ENCODE assay signal across 11 cellular contexts in the genomic region with DNA sequence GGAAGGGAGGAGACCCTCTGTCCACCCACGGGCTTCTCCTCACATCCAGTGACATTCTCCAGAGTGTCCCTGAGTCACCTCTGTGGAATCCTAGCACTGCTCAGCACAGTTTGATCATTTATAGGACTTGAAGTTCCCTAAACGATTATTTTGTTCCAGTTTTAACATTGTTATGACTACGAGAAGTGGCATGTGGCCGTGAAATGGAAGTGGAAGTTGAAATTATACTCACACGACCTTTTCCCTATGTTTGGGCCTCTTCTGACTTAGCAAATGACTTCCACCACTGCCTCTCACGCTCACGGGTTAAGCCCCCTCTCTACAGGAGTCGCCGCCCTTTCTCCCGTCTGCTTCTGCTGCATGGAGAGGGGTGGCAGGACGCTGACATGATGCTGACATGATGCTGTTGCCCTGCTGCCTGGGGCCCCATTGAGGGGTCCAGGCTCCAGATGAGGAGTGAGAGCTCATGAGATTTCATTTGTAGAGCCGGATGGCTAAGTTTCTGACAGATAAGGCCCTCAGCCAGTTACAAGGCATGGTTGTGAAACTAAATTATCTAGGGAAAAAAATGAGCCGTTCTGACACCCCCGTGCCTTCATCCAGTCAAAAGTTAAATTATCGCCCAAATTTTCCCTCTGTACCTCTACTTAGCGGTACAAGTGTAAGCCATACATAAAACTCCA.
DNase-seq lines count a peak whose midpoint lies in the region; ATAC-seq and TF ChIP-seq lines count a peak whose summit lies in the region.
"Had no signal": no experiment of that assay in that cellular context is flagged by ENCODE, and none has a peak within 500 bp of the region (broad histone marks: within the 10 kb centered on the region; RNA-seq: fewer than 3 reads in every experiment).

No MANE protein-coding gene starts in this region.

- peaks cover 51% of the 10 kb centered on the region for H3K9me3 Mint-ChIP-seq in nephron progenitor cell
- peaks cover 2 to 13% (median 10%) of the 10 kb centered on the region in 7 donors for H3K9me3 Mint-ChIP-seq in CD14-positive monocyte

- no peak for TF ChIP-seq CTCF in ascending aorta (IDR thresholded peaks at IDR 0.05)
- TF ChIP-seq CTCF in left ventricle myocardium inferior (IDR thresholded peaks at IDR 0.05; ENCODE audit: borderline replicate concordance) = no peak
- TF ChIP-seq CTCF in nephron progenitor cell (IDR thresholded peaks at IDR 0.05) = no peak
- TF ChIP-seq CTCF in CD14-positive monocyte (IDR thresholded peaks at IDR 0.05) = no peak

- no peak overlapping the region for H3K4me3 ChIP-seq in ascending aorta
- H3K4me3 ChIP-seq in left ventricle myocardium inferior = no peak overlapping the region
- H3K4me3 ChIP-seq in rectal smooth muscle tissue (ENCODE audit: low read length) = peak overlapping the region; percentile 35

- no peak overlapping the region for H3K9ac ChIP-seq in rectal smooth muscle tissue (ENCODE audit: low read length)

- DNase-seq in Caki2 (ENCODE audit: low read depth) (peak; percentile 13), ascending aorta (ENCODE audit: low spot score in 2 of 2) (no peak), left ventricle myocardium inferior (no peak), DMS 273 (lab: John Stamatoyannopoulos, UW; ENCODE audit: unreplicated experiment) (no peak), nephron progenitor cell (no peak), CD14-positive monocyte (ENCODE audit: low spot score) (no peak)
- DNase-seq: activated CD8-positive, alpha-beta memory T cell treated with anti-CD3 and anti-CD28 coated beads for 24 hours; NCI-H1694; stimulated activated CD4-positive, alpha-beta T cell treated with anti-CD3 and anti-CD28 coated beads, Interleukin-4, amount 100 ng/mL, for 24 hours had no signal

- H3K36me3 ChIP-seq in ascending aorta = no peaks in the 10 kb centered on the region
- H3K36me3 ChIP-seq in left ventricle myocardium inferior = no peaks in the 10 kb centered on the region
- no peaks in the 10 kb centered on the region for H3K36me3 ChIP-seq in rectal smooth muscle tissue (ENCODE audit: control insufficient read depth, insufficient read depth, low read length)

- no peak overlapping the region for H3K27ac Mint-ChIP-seq in nephron progenitor cell
- H3K27ac Mint-ChIP-seq in CD14-positive monocyte = no peak overlapping the region

- no peak overlapping the region for H3K4me3 Mint-ChIP-seq in nephron progenitor cell
- H3K4me3 Mint-ChIP-seq in CD14-positive monocyte = no peak overlapping the region

- intact Hi-C loops in ascending aorta (cut with DNase I) = no loop called here
- intact Hi-C loops in left ventricle myocardium inferior (cut with micrococcal nuclease) = no loop called here
- intact Hi-C loops in CD14-positive monocyte (cut with micrococcal nuclease) = no loop called here

- H3K4me1 ChIP-seq in ascending aorta = peaks cover 0 to 7% of the 10 kb centered on the region in 2 donors
- H3K4me1 ChIP-seq in left ventricle myocardium inferior = no peaks in the 10 kb centered on the region
- peaks cover 13% of the 10 kb centered on the region for H3K4me1 ChIP-seq in rectal smooth muscle tissue (ENCODE audit: control insufficient read depth, insufficient read depth, low read length)

- no peak for ATAC-seq in HG03378 (IDR thresholded peaks at IDR 0.05; ENCODE audit: unreplicated experiment)

- H3K27me3 ChIP-seq in ascending aorta (no peaks in the 10 kb centered on the region), left ventricle myocardium inferior (ENCODE audit: low read depth) (peaks cover 4% of the 10 kb centered on the region), rectal smooth muscle tissue (ENCODE audit: control insufficient read depth, insufficient read depth, low read length) (no peaks in the 10 kb centered on the region)

- peaks cover 30% of the 10 kb centered on the region for H3K4me1 Mint-ChIP-seq in nephron progenitor cell
- peaks cover 3% of the 10 kb centered on the region for H3K4me1 Mint-ChIP-seq in CD14-positive monocyte

- H3K36me3 Mint-ChIP-seq in nephron progenitor cell (ENCODE audit: low read depth) (peaks cover 23% of the 10 kb centered on the region), CD14-positive monocyte (no peaks in the 10 kb centered on the region)

- peaks cover 0 to 11% of the 10 kb centered on the region in 2 donors for H3K9me3 ChIP-seq in ascending aorta
- peaks cover 15% of the 10 kb centered on the region for H3K9me3 ChIP-seq in left ventricle myocardium inferior (replicated peaks)

- in situ Hi-C loops in Caki2 (cut with HindIII; ENCODE audit: low pct_unique_long_range_greater_than_20kb, low sequenced_read_pairs) = no loop called here

- H3K27me3 Mint-ChIP-seq in nephron progenitor cell (ENCODE audit: low read depth, poor library complexity) (no peaks in the 10 kb centered on the region), CD14-positive monocyte (ENCODE audit: low read depth in 3 of 3) (peaks cover 0 to 7% (median 2%) of the 10 kb centered on the region in 3 donors)

- H3K27ac ChIP-seq in ascending aorta (peak overlapping the region; percentile 11 to 31), left ventricle myocardium inferior (replicated peaks) (peak overlapping the region; percentile 53), rectal smooth muscle tissue (ENCODE audit: low read depth, low read length) (peak overlapping the region; percentile 83)

Comparison
In these comparisons a context has a peak if more than half of its experiments do, and no peak if none do; other contexts are left out.
1. H3K27ac ChIP-seq: peak in every context shown above with its lines; median percentile 83 in rectal smooth muscle tissue; 53 in left ventricle myocardium inferior; 21 in ascending aorta.